ENCODE assay signal across 8 cellular contexts in the genomic region with DNA sequence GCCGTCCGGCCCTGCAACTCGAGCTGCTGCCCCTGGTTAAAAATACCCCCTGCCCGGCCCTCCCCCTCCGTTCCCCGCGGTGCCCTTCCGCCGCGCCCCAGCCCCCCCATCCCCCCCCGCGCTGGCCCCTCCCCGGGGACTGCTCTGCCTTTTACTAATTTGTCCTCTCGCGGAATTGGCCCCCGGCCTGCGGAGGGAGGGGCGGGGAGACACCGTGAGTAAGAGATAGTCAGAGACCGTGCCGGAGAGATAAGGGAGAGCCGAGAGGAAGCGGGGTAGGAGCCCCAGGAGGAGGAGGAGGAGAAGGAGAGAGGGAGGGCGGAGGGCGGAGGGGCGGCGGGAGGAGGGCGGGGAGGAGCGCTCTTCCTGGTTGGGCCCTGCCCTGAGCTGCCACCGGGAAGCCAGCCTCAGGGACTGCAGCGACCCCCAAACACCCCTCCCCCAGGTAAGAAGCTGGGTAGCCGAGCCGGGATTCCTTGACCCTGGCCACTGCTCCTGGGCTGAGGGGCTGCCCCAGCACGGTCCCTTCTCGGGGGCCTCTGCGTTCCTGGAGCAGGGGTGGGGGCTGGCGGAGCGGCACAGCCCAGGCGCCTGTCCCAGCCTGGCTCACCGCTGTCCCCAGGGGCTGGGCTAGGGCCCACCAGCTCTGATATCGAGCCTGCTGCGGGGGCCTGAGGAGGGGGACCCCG. TPM values are rescaled to one million over a fixed set of nuclear protein-coding genes. Genes with fewer than 3 reads are reported as not detected.
DNase-seq lines count a peak whose midpoint lies in the region; ATAC-seq and TF ChIP-seq lines count a peak whose summit lies in the region.

A gene (plus strand): TSS at position 360 of the 689 bp plus-strand sequence. CDS start 774 bp downstream, outside the sequence.

- H3K27me3 Mint-ChIP-seq in activated CD4-positive, alpha-beta T cell treated with anti-CD3 and anti-CD28 coated beads, Interleukin-2, amount 10 ng/mL, durations not matched to agents 24 days and 14 days, result peaks cover 8% of the 10 kb centered on the region

- TF ChIP-seq POLR2A in GM15510 (IDR thresholded peaks at IDR 0.05; ENCODE audit: borderline replicate concordance, extremely low read depth, insufficient read length), result peak; percentile 50

- peak within 1 kb of the TSS; percentile 80 to 96 for H3K27ac ChIP-seq in coronary artery

- H3K27ac Mint-ChIP-seq in activated CD4-positive, alpha-beta T cell treated with anti-CD3 and anti-CD28 coated beads, Interleukin-2, amount 10 ng/mL, durations not matched to agents 24 days and 14 days, result peak within 1 kb of the TSS; percentile 84

- TF ChIP-seq CTCF in coronary artery (IDR thresholded peaks at IDR 0.05), result no peak

- intact Hi-C loops in activated CD4-positive, alpha-beta T cell treated with anti-CD3 and anti-CD28 coated beads, Interleukin-2, amount 10 ng/mL, durations not matched to agents 24 days and 14 days (cut with micrococcal nuclease), result loop anchor here (1.0 to 2.0 kb wide), 2 partner anchors 46 to 71 kb away; a partner anchor contains a TSS

- ATAC-seq in HG03039 (IDR thresholded peaks at IDR 0.05; ENCODE audit: unreplicated experiment) (peak; percentile 44), left lobe of liver (peak; percentile 75), HG03196 (IDR thresholded peaks at IDR 0.05; ENCODE audit: unreplicated experiment) (no peak)

- DNase-seq in NCI-H510A treated with DMSO at 0.1 percent for 48 hours (lab: John Stamatoyannopoulos, UW) (peak; percentile 60), coronary artery (ENCODE audit: low spot score) (peak; percentile 92), left lobe of liver (ENCODE audit: low spot score) (peak; percentile 91)
- peak; percentile 93 for DNase-seq in activated CD4-positive, alpha-beta T cell treated with anti-CD3 and anti-CD28 coated beads, Interleukin-2, amount 10 ng/mL, durations not matched to agents 24 days and 14 days
- peak; percentile 81 to 83 for DNase-seq in stimulated activated CD4-positive, alpha-beta T cell treated with anti-CD3 and anti-CD28 coated beads, Interleukin-2, amount 100 ng/mL, for 24 hours

- H3K4me3 Mint-ChIP-seq in activated CD4-positive, alpha-beta T cell treated with anti-CD3 and anti-CD28 coated beads, Interleukin-2, amount 10 ng/mL, durations not matched to agents 24 days and 14 days, result peak within 1 kb of the TSS; percentile 85

- peaks cover 9% of the 10 kb centered on the region for H3K36me3 Mint-ChIP-seq in activated CD4-positive, alpha-beta T cell treated with anti-CD3 and anti-CD28 coated beads, Interleukin-2, amount 10 ng/mL, durations not matched to agents 24 days and 14 days (ENCODE audit: low read depth)

- H3K4me3 ChIP-seq in coronary artery, result peak within 1 kb of the TSS; percentile 87

- peaks cover 13% of the 10 kb centered on the region for H3K4me1 Mint-ChIP-seq in activated CD4-positive, alpha-beta T cell treated with anti-CD3 and anti-CD28 coated beads, Interleukin-2, amount 10 ng/mL, durations not matched to agents 24 days and 14 days

- H3K9me3 Mint-ChIP-seq in activated CD4-positive, alpha-beta T cell treated with anti-CD3 and anti-CD28 coated beads, Interleukin-2, amount 10 ng/mL, durations not matched to agents 24 days and 14 days, result no peaks in the 10 kb centered on the region

RNA-seq across cellular contexts. Expression of the gene that starts here (rescaled TPM):
- 87.1 and 96.5 TPM in 2 replicates for total RNA-seq in activated CD4-positive, alpha-beta T cell treated with anti-CD3 and anti-CD28 coated beads, Interleukin-2, amount 10 ng/mL, durations not matched to agents 24 days and 14 days
- total RNA-seq in left lobe of liver, result 81.0 TPM
